ENCODE assay signal across 21 cellular contexts in the genomic region with DNA sequence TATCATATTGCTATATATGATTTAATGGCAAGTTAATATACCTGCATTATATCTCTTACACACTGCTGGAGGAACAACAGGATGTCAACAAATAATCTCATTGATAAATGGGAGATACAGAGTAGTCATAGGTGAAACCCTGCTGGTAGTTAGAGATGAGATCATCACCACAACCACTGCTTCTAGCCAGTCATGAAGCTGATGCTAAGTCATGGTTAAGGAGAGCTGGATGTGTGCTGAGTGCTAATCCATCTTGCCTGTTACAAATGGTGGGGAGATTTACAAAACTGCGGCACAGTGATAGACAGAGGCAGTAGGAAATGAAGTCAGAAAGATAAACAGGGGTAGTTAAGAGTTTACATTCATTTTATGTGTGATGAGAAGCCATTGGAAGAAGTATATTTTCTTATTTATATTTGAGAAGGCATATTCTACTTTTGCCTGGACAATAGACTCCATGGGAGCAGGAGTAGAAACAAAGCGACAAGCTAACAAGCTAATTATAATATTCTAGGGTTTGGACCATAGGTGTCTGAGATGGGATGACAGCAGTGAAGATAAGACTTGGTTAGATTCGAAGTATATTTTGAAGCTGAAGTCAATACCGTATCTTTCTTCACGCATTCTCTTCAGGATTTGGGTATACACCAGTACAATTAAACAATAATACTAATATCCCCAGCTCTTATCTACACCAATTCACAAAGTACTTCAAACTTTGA.
DNase-seq lines count a peak whose midpoint lies in the region; ATAC-seq and TF ChIP-seq lines count a peak whose summit lies in the region.
"Had no signal": no experiment of that assay in that cellular context is flagged by ENCODE, and none has a peak within 500 bp of the region (broad histone marks: within the 10 kb centered on the region; RNA-seq: fewer than 3 reads in every experiment).

No MANE protein-coding gene starts in this region.

- H4K91ac ChIP-seq in H9 (ENCODE audit: insufficient read length, low read depth, low read length) (no peak overlapping the region), neuronal stem cell (ENCODE audit: low read depth, low read length, poor library complexity) (no peak overlapping the region)

- H3K9ac ChIP-seq in H9 (ENCODE audit: extremely low read depth, insufficient read length, low read length) (no peak overlapping the region), mesendoderm (ENCODE audit: low read length) (no peak overlapping the region), neuronal stem cell (ENCODE audit: low read depth, low read length, poor library complexity) (no peak overlapping the region)
- H3K9ac ChIP-seq: BLaER1, GM23248 had no signal

- H2BK12ac ChIP-seq in H9 (ENCODE audit: insufficient read length, low read depth, low read length) (peak overlapping the region; percentile 62), neuronal stem cell (ENCODE audit: low read length) (no peak overlapping the region)

- H3K27me3 ChIP-seq in left ventricle myocardium inferior (ENCODE audit: low read depth) (no peaks in the 10 kb centered on the region), H9 (ENCODE audit: insufficient read depth, low read length) (no peaks in the 10 kb centered on the region), mesendoderm (ENCODE audit: insufficient read depth, low read length, poor library complexity) (no peaks in the 10 kb centered on the region), neuronal stem cell (ENCODE audit: control insufficient read depth in 3 of 3, insufficient read depth in 3 of 3, low read depth in 1 of 3, low read length in 3 of 3) (no peaks in the 10 kb centered on the region)
- H3K27me3 ChIP-seq: BLaER1 had no signal

- H3K27ac Mint-ChIP-seq in H9 (no peak overlapping the region), endothelial cell (ENCODE audit: unreplicated experiment) (peak overlapping the region; percentile 78)
- H3K27ac Mint-ChIP-seq: B cell; CD4-positive, CD25-positive, alpha-beta regulatory T cell; CD8-positive, alpha-beta T cell; HFFc6 had no signal

- no peaks in the 10 kb centered on the region for H3K79me2 ChIP-seq in H9 (ENCODE audit: insufficient read depth, low read length)
- no peaks in the 10 kb centered on the region for H3K79me2 ChIP-seq in mesendoderm (ENCODE audit: control insufficient read depth, insufficient read depth, low read length)

- H3K79me1 ChIP-seq in H9 (ENCODE audit: insufficient read depth, low read depth, low read length, poor library complexity, severe bottlenecking) (no peaks in the 10 kb centered on the region), mesendoderm (ENCODE audit: low read length) (no peaks in the 10 kb centered on the region), neuronal stem cell (ENCODE audit: low read depth, low read length) (no peaks in the 10 kb centered on the region)

- H2BK120ac ChIP-seq in H9 (ENCODE audit: low read depth, low read length, poor library complexity, severe bottlenecking), result no peak overlapping the region
- no peak overlapping the region for H2BK120ac ChIP-seq in mesendoderm (ENCODE audit: low read depth, low read length)
- no peak overlapping the region for H2BK120ac ChIP-seq in neuronal stem cell (ENCODE audit: low read depth, low read length)

- no peak overlapping the region for H3K4me3 Mint-ChIP-seq in H9
- no peak overlapping the region for H3K4me3 Mint-ChIP-seq in endothelial cell (ENCODE audit: unreplicated experiment)
- H3K4me3 Mint-ChIP-seq: B cell; CD4-positive, CD25-positive, alpha-beta regulatory T cell; CD8-positive, alpha-beta T cell; HFFc6 had no signal

- no peak overlapping the region for H3K4ac ChIP-seq in H9 (ENCODE audit: low read depth, low read length)
- H3K4ac ChIP-seq in mesendoderm (ENCODE audit: low read depth, low read length), result no peak overlapping the region
- no peak overlapping the region for H3K4ac ChIP-seq in neuronal stem cell (ENCODE audit: low read length)

- TF ChIP-seq CTCF in left ventricle myocardium inferior (IDR thresholded peaks at IDR 0.05; ENCODE audit: borderline replicate concordance), result no peak
- no peak for TF ChIP-seq CTCF in H9 (conservative IDR thresholded peaks at IDR 0.05)
- no peak for TF ChIP-seq CTCF in endothelial cell (IDR thresholded peaks at IDR 0.05; ENCODE audit: unreplicated experiment)

- H3K4me1 Mint-ChIP-seq in H9, result peaks cover 13 to 16% of the 10 kb centered on the region in 2 experiments
- peaks cover 20% of the 10 kb centered on the region for H3K4me1 Mint-ChIP-seq in endothelial cell (ENCODE audit: unreplicated experiment)
- H3K4me1 Mint-ChIP-seq: B cell; CD4-positive, CD25-positive, alpha-beta regulatory T cell had no signal

- no peak overlapping the region for H3K27ac ChIP-seq in left ventricle myocardium inferior (replicated peaks)
- no peak overlapping the region for H3K27ac ChIP-seq in H9 (ENCODE audit: insufficient read length, low read depth, low read length)
- no peak overlapping the region for H3K27ac ChIP-seq in mesendoderm (ENCODE audit: low read depth, low read length)
- no peak overlapping the region for H3K27ac ChIP-seq in neuronal stem cell (replicated peaks; ENCODE audit: low read length)
- H3K27ac ChIP-seq: 22Rv1, BLaER1, C4-2B, GM23248 had no signal

- H3K4me3 ChIP-seq in left ventricle myocardium inferior, result no peak overlapping the region
- H3K4me3 ChIP-seq in mesendoderm (ENCODE audit: low read length), result no peak overlapping the region
- H3K4me3 ChIP-seq in neuronal stem cell (ENCODE audit: low read length in 2 of 2), result no peak overlapping the region
- H3K4me3 ChIP-seq: BLaER1, GM23248 had no signal

- no peaks in the 10 kb centered on the region for H3K36me3 Mint-ChIP-seq in H9 (ENCODE audit: insufficient read depth in 1 of 3, low read depth in 3 of 3)
- H3K36me3 Mint-ChIP-seq in endothelial cell (ENCODE audit: low read depth, unreplicated experiment), result no peaks in the 10 kb centered on the region
- H3K36me3 Mint-ChIP-seq: CD4-positive, CD25-positive, alpha-beta regulatory T cell; CD8-positive, alpha-beta T cell had no signal

- peak; percentile 67 for ATAC-seq in Right ventricle myocardium superior (ENCODE audit: poor library complexity)
- no peak for ATAC-seq in HG02852 (IDR thresholded peaks at IDR 0.05; ENCODE audit: unreplicated experiment)
- ATAC-seq: CD8-positive, alpha-beta T cell; HCT116 had no signal

- H3K23me2 ChIP-seq in H9 (ENCODE audit: insufficient read length, low read depth, low read length, poor library complexity, severe bottlenecking), result no peaks in the 10 kb centered on the region

- H4K5ac ChIP-seq in H9 (ENCODE audit: insufficient read length, low read depth, low read length), result no peak overlapping the region
- H4K5ac ChIP-seq in mesendoderm (ENCODE audit: low read length), result no peak overlapping the region

- no peaks in the 10 kb centered on the region for H3K9me3 ChIP-seq in left ventricle myocardium inferior (replicated peaks)
- no peaks in the 10 kb centered on the region for H3K9me3 ChIP-seq in H9 (ENCODE audit: control insufficient read depth, low read depth, low read length)
- H3K9me3 ChIP-seq in neuronal stem cell (replicated peaks in 1 of 2; ENCODE audit: control insufficient read depth in 2 of 2, insufficient read depth in 1 of 2, low read depth in 1 of 2, low read length in 2 of 2), result no peaks in the 10 kb centered on the region
- H3K9me3 ChIP-seq: BLaER1, Caco-2 had no signal

- H3K14ac ChIP-seq in H9 (ENCODE audit: insufficient read depth, low read length) (no peak overlapping the region), neuronal stem cell (ENCODE audit: low read length) (no peak overlapping the region)

- no peak overlapping the region for H4K8ac ChIP-seq in H9 (replicated peaks; ENCODE audit: insufficient read length, low read depth, low read length)
- no peak overlapping the region for H4K8ac ChIP-seq in mesendoderm (ENCODE audit: low read depth, low read length)
- no peak overlapping the region for H4K8ac ChIP-seq in neuronal stem cell (ENCODE audit: low read depth, low read length)

- H3K18ac ChIP-seq in H9 (ENCODE audit: insufficient read length, low read depth, low read length) (no peak overlapping the region), mesendoderm (ENCODE audit: low read length) (no peak overlapping the region), neuronal stem cell (ENCODE audit: low read length) (no peak overlapping the region)

- no peak overlapping the region for H2BK20ac ChIP-seq in H9 (ENCODE audit: low read depth, low read length, poor library complexity, severe bottlenecking)

- H3K56ac ChIP-seq in H9 (ENCODE audit: insufficient read length, low read depth, low read length) (no peak overlapping the region), mesendoderm (ENCODE audit: low read length) (no peak overlapping the region)

- H3K4me1 ChIP-seq in left ventricle myocardium inferior (peaks cover 10% of the 10 kb centered on the region), H9 (ENCODE audit: insufficient read depth, low read length) (no peaks in the 10 kb centered on the region), mesendoderm (ENCODE audit: control insufficient read depth, low read depth, low read length) (no peaks in the 10 kb centered on the region), neuronal stem cell (ENCODE audit: control insufficient read depth in 2 of 2, insufficient read depth in 1 of 2, low read depth in 1 of 2, low read length in 2 of 2) (peaks cover 5 to 8% of the 10 kb centered on the region in 2 donors)
- H3K4me1 ChIP-seq: Caco-2 had no signal

- no peaks in the 10 kb centered on the region for H3K27me3 Mint-ChIP-seq in H9 (ENCODE audit: low read depth)
- no peaks in the 10 kb centered on the region for H3K27me3 Mint-ChIP-seq in endothelial cell (ENCODE audit: unreplicated experiment)
- H3K27me3 Mint-ChIP-seq: B cell; CD4-positive, CD25-positive, alpha-beta regulatory T cell had no signal

- no peaks in the 10 kb centered on the region for H3K36me3 ChIP-seq in left ventricle myocardium inferior
- H3K36me3 ChIP-seq in mesendoderm (ENCODE audit: control insufficient read depth, insufficient read depth, low read length), result no peaks in the 10 kb centered on the region
- H3K36me3 ChIP-seq in neuronal stem cell (replicated peaks in 1 of 2; ENCODE audit: control insufficient read depth in 2 of 2, insufficient read depth in 2 of 2, low read length in 2 of 2), result no peaks in the 10 kb centered on the region
- H3K36me3 ChIP-seq: BLaER1 had no signal

- no peak overlapping the region for H2BK5ac ChIP-seq in H9 (ENCODE audit: insufficient read length, low read length)
- no peak overlapping the region for H2BK5ac ChIP-seq in mesendoderm (ENCODE audit: low read length)
- no peak overlapping the region for H2BK5ac ChIP-seq in neuronal stem cell (ENCODE audit: low read length)

- H3T11ph ChIP-seq in H9 (ENCODE audit: low read length), result no peak overlapping the region

- H3K23ac ChIP-seq in H9 (ENCODE audit: insufficient read length, low read depth, low read length) (no peak overlapping the region), mesendoderm (ENCODE audit: low read length) (no peak overlapping the region), neuronal stem cell (ENCODE audit: low read depth, low read length, poor library complexity) (no peak overlapping the region)

- WGBS in H9 (ENCODE audit: extremely low coverage, insufficient read length, low lambda C conversion rate), result no CpG with 5 or more reads among the region's 5 CpGs
- no CpG with 5 or more reads among the region's 5 CpGs for WGBS in mesendoderm (ENCODE audit: extremely low coverage, insufficient coverage, low lambda C conversion rate)
- no CpG with 5 or more reads among the region's 5 CpGs for WGBS in neuronal stem cell (ENCODE audit: extremely low coverage in 2 of 2, insufficient read length in 2 of 2, insufficient replicate concordance in 1 of 2), 2 donors

- H4K20me1 ChIP-seq in H9 (ENCODE audit: control insufficient read depth, insufficient read depth, insufficient read length), result no peaks in the 10 kb centered on the region
- H4K20me1 ChIP-seq: BLaER1 had no signal

- H2AK5ac ChIP-seq in H9 (ENCODE audit: insufficient read length, low read length) (peak overlapping the region; percentile 65), mesendoderm (ENCODE audit: low read length) (no peak overlapping the region), neuronal stem cell (ENCODE audit: low read depth, low read length) (no peak overlapping the region)

- H2AFZ ChIP-seq in H9 (ENCODE audit: low read length), result no peak overlapping the region
- H2AFZ ChIP-seq in neuronal stem cell (ENCODE audit: low read length), result no peak overlapping the region
- H2AFZ ChIP-seq: GM23248 had no signal

- H3K4me2 ChIP-seq in H9 (ENCODE audit: insufficient read depth, insufficient read length, low read length) (no peak overlapping the region), mesendoderm (ENCODE audit: low read length) (no peak overlapping the region), neuronal stem cell (ENCODE audit: insufficient read depth, low read length, poor library complexity, severe bottlenecking) (no peak overlapping the region)
- H3K4me2 ChIP-seq: BLaER1 had no signal

- intact Hi-C loops in Right ventricle myocardium superior (cut with DNase I), result no loop called here
- intact Hi-C loops in left ventricle myocardium inferior (cut with micrococcal nuclease), result no loop called here
- intact Hi-C loops in posterior cingulate gyrus (cut with DNase I), result no loop called here

- no peak overlapping the region for H2BK15ac ChIP-seq in H9 (ENCODE audit: low read depth, low read length)
- no peak overlapping the region for H2BK15ac ChIP-seq in mesendoderm (replicated peaks; ENCODE audit: low read depth)
- H2BK15ac ChIP-seq in neuronal stem cell (ENCODE audit: low read length), result no peak overlapping the region

- DNase-seq in Right ventricle myocardium superior (no peak), left ventricle myocardium inferior (no peak), H9 (no peak), endothelial cell (ENCODE audit: low spot score) (no peak), mesendoderm (peak; percentile 27), neuronal stem cell (ENCODE audit: low spot score) (no peak), posterior cingulate gyrus (no peak)
- DNase-seq: Caco-2; CD4-positive, CD25-positive, alpha-beta regulatory T cell; CD8-positive, alpha-beta T cell; DMS153; DND-41; GM23248; H7; HFFc6 had no signal

- H3K9me3 Mint-ChIP-seq in H9, result peaks cover 0 to 2% of the 10 kb centered on the region in 2 experiments; a peak in 1 of 5 replicates
- no peaks in the 10 kb centered on the region for H3K9me3 Mint-ChIP-seq in endothelial cell (ENCODE audit: unreplicated experiment)
- H3K9me3 Mint-ChIP-seq: HFFc6 had no signal
